Comparison of ENCODE assay signal across 11 cellular contexts in genomic region chr17:49814781-49815496, GRCh38. TPM values are rescaled to one million over a fixed set of nuclear protein-coding genes. Genes with fewer than 3 reads are reported as not detected.
DNase-seq lines count a peak whose midpoint lies in the region; ATAC-seq lines count a peak whose summit lies in the region.
"Had no signal": no experiment of that assay in that cellular context is flagged by ENCODE, and none has a peak within 500 bp of the region (broad histone marks: within the 10 kb centered on the region; RNA-seq: fewer than 3 reads in every experiment).

No MANE protein-coding gene starts in this region.

- H3K27me3 ChIP-seq in thymus (ENCODE audit: control insufficient read depth, insufficient read depth): no peaks in the 10 kb centered on the region

- H3K27ac ChIP-seq in mesodermal cell (ENCODE audit: low read depth, low read length, severe bottlenecking) (peak overlapping the region; percentile 62), thymus (ENCODE audit: low read depth) (peak overlapping the region; percentile 31)

- H3K27me3 Mint-ChIP-seq in activated T-cell treated with anti-CD3 and anti-CD28 coated beads, Interleukin-2, amount 50 U/mL, for 24 hours: no peaks in the 10 kb centered on the region
- H3K27me3 Mint-ChIP-seq in stimulated activated naive B cell treated with anti-CD40 and anti-IgM and Interleukin-4, amounts not matched to agents 10 μg/mL and 1 μg/mL and 100 μg/mL, for 72 hours: no peaks in the 10 kb centered on the region

- no peak overlapping the region for H3K4me3 Mint-ChIP-seq in activated T-cell treated with anti-CD3 and anti-CD28 coated beads, Interleukin-2, amount 50 U/mL, for 24 hours
- no peak overlapping the region for H3K4me3 Mint-ChIP-seq in stimulated activated naive B cell treated with anti-CD40 and anti-IgM and Interleukin-4, amounts not matched to agents 10 μg/mL and 1 μg/mL and 100 μg/mL, for 72 hours

- H3K36me3 ChIP-seq in mesodermal cell (ENCODE audit: control insufficient read depth, insufficient read depth, low read length) (peaks cover 66% of the 10 kb centered on the region), thymus (ENCODE audit: control insufficient read depth, insufficient read depth) (peaks cover 50% of the 10 kb centered on the region)

- H3K9me3 ChIP-seq in mesodermal cell (ENCODE audit: control insufficient read depth, low read length) (no peaks in the 10 kb centered on the region), thymus (ENCODE audit: control insufficient read depth) (no peaks in the 10 kb centered on the region)

- H3K36me3 Mint-ChIP-seq in activated T-cell treated with anti-CD3 and anti-CD28 coated beads, Interleukin-2, amount 50 U/mL, for 24 hours (ENCODE audit: low read depth): peaks cover 90% of the 10 kb centered on the region
- H3K36me3 Mint-ChIP-seq in stimulated activated naive B cell treated with anti-CD40 and anti-IgM and Interleukin-4, amounts not matched to agents 10 μg/mL and 1 μg/mL and 100 μg/mL, for 72 hours: peaks cover 26 to 46% of the 10 kb centered on the region in 2 donors

- H3K27ac Mint-ChIP-seq in activated T-cell treated with anti-CD3 and anti-CD28 coated beads, Interleukin-2, amount 50 U/mL, for 24 hours: peak overlapping the region; percentile 41
- no peak overlapping the region for H3K27ac Mint-ChIP-seq in stimulated activated naive B cell treated with anti-CD40 and anti-IgM and Interleukin-4, amounts not matched to agents 10 μg/mL and 1 μg/mL and 100 μg/mL, for 72 hours

- WGBS in mesodermal cell (ENCODE audit: insufficient coverage in 2 of 2), 2 experiments: 40 to 71% methylated on average over 1 of the region's 3 CpGs
- 95% methylated on average over 3 of the region's 3 CpGs for WGBS in thymus

- no peak for DNase-seq in activated T-cell treated with anti-CD3 and anti-CD28 coated beads, Interleukin-2, amount 50 U/mL, for 24 hours
- no peak for DNase-seq in activated T-cell treated with anti-CD3 and anti-CD28 coated beads, Interleukin-2, amount 50 U/mL, for 48 hours
- DNase-seq in ecto neural progenitor cell (ENCODE audit: low spot score) (peak; percentile 54), NCI-H82 (lab: John Stamatoyannopoulos, UW) (no peak)
- DNase-seq in stimulated activated naive B cell treated with anti-CD40 and anti-IgM and Interleukin-4, amounts not matched to agents 10 μg/mL and 1 μg/mL and 100 μg/mL, for 72 hours: no peak
- DNase-seq: activated CD4-positive, alpha-beta T cell treated with anti-CD3 and anti-CD28 coated beads, Interleukin-2, amount 50 U/mL, for 1 hour; NCI-H446; small intestine had no signal

- H3K4me1 ChIP-seq in mesodermal cell (ENCODE audit: control insufficient read depth, insufficient read depth, low read length, poor library complexity, severe bottlenecking): peaks cover 16% of the 10 kb centered on the region
- peaks cover 12% of the 10 kb centered on the region for H3K4me1 ChIP-seq in thymus (ENCODE audit: control insufficient read depth, insufficient read depth, low read length)

- H3K4me3 ChIP-seq in mesodermal cell (ENCODE audit: extremely low read depth, insufficient read depth, low read length, poor library complexity, severe bottlenecking) (peak overlapping the region; percentile 21), thymus (ENCODE audit: low read length) (no peak overlapping the region)

- H3K9me3 Mint-ChIP-seq in activated T-cell treated with anti-CD3 and anti-CD28 coated beads, Interleukin-2, amount 50 U/mL, for 24 hours: no peaks in the 10 kb centered on the region
- no peaks in the 10 kb centered on the region for H3K9me3 Mint-ChIP-seq in stimulated activated naive B cell treated with anti-CD40 and anti-IgM and Interleukin-4, amounts not matched to agents 10 μg/mL and 1 μg/mL and 100 μg/mL, for 72 hours

- no peak for ATAC-seq in HG03520 (IDR thresholded peaks at IDR 0.05; ENCODE audit: unreplicated experiment)
- ATAC-seq in stimulated activated naive B cell treated with anti-CD40 and anti-IgM and Interleukin-4, amounts not matched to agents 10 μg/mL and 1 μg/mL and 100 μg/mL, for 72 hours (replicated peaks): no peak

- peaks cover 66% of the 10 kb centered on the region for H3K4me1 Mint-ChIP-seq in activated T-cell treated with anti-CD3 and anti-CD28 coated beads, Interleukin-2, amount 50 U/mL, for 24 hours (ENCODE audit: low read depth)
- H3K4me1 Mint-ChIP-seq in stimulated activated naive B cell treated with anti-CD40 and anti-IgM and Interleukin-4, amounts not matched to agents 10 μg/mL and 1 μg/mL and 100 μg/mL, for 72 hours: peaks cover 0 to 4% of the 10 kb centered on the region in 2 donors

RNA-seq across cellular contexts. Expression of gene KAT7, which starts 26.5 kb away (rescaled TPM):
- polyA plus RNA-seq in mesodermal cell (2013, experiment 1 of 2): 65.7 TPM
- 59.1 TPM for polyA plus RNA-seq in mesodermal cell (2013, experiment 2 of 2)
- polyA plus RNA-seq in thymus: 14.2 TPM

RNA-seq across cellular contexts. Expression of gene TAC4, which starts 32.9 kb away (rescaled TPM):
- not detected for polyA plus RNA-seq in mesodermal cell (2013, experiment 1 of 2)
- not detected for polyA plus RNA-seq in mesodermal cell (2013, experiment 2 of 2)
- 0.32 TPM for polyA plus RNA-seq in thymus
- polyA plus RNA-seq: small intestine had no signal

RNA-seq across cellular contexts. Expression of gene FAM117A, which starts 51.0 kb away (rescaled TPM):
- 15.3 TPM for polyA plus RNA-seq in mesodermal cell (2013, experiment 1 of 2)
- polyA plus RNA-seq in mesodermal cell (2013, experiment 2 of 2): 11.0 TPM
- 13.6 TPM for polyA plus RNA-seq in thymus
